Comparison of ENCODE assay signal across 9 cellular contexts in the genomic region with DNA sequence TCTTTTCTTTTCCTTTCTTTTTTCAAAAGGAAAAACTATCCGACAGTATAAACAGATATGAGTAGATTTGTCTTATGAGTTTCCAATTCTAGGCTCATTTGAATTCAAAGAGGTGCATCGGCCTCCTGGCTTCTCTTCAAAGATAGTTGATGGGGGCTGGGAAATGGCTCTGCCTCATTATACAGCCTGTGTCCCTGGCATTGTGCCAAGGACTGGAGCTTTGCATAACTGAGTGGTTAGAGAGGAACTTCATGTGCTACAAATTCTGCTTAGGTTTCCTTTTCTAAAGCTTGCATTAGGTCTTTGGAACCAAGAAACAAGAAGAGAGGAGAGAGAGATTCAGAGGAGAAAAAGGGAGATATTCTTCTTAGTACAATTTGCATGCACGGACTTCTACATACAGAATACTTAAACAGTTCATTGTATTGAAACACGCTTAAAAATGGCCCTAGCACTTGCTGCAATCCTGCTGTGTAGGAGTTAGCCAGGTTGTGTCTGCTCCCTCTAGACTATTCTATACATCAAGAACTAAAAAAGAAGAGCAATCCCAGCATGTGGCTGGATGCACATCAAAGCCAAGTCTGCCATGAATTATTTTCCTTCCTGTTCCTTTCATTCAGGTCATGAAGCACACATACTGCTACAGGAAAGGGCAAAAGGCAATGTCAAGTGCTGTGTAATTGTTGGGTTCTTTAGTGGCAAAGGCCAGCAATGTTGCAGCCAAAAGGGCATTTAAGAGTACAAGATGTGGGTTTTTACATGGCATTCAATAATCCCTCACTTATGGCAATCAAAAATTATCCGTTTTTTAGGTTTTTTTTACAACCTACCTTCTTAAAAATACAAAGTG.
A peak's percentile ranks its signal among the peaks of the same experiment; 100 is the strongest.
DNase-seq lines count a peak whose midpoint lies in the region; ATAC-seq and TF ChIP-seq lines count a peak whose summit lies in the region.
"Had no signal": no experiment of that assay in that cellular context is flagged by ENCODE, and none has a peak within 500 bp of the region (broad histone marks: within the 10 kb centered on the region; RNA-seq: fewer than 3 reads in every experiment).

No MANE protein-coding gene starts in this region.

- no peak for TF ChIP-seq POLR2A in breast epithelium (IDR thresholded peaks at IDR 0.05)

- peaks cover 0 to 7% of the 10 kb centered on the region in 2 donors for H3K4me1 ChIP-seq in breast epithelium

- peaks cover 2% of the 10 kb centered on the region for H3K36me3 Mint-ChIP-seq in mesothelial cell of epicardium
- H3K36me3 Mint-ChIP-seq in activated CD4-positive, alpha-beta T cell treated with anti-CD3 and anti-CD28 coated beads, Interleukin-2, amount 10 ng/mL, durations not matched to agents 7 days and 5 days (ENCODE audit: low read depth) = no peaks in the 10 kb centered on the region

- TF ChIP-seq CTCF in breast epithelium (IDR thresholded peaks at IDR 0.05) (no peak), mesothelial cell of epicardium (IDR thresholded peaks at IDR 0.05; ENCODE audit: unreplicated experiment) (no peak)

- H3K27me3 Mint-ChIP-seq in mesothelial cell of epicardium (ENCODE audit: low read depth) = no peaks in the 10 kb centered on the region
- peaks cover 22% of the 10 kb centered on the region for H3K27me3 Mint-ChIP-seq in activated CD4-positive, alpha-beta T cell treated with anti-CD3 and anti-CD28 coated beads, Interleukin-2, amount 10 ng/mL, durations not matched to agents 7 days and 5 days

- H3K9me3 ChIP-seq in breast epithelium = no peaks in the 10 kb centered on the region

- H3K27ac Mint-ChIP-seq in mesothelial cell of epicardium = peak overlapping the region; percentile 78
- H3K27ac Mint-ChIP-seq in activated CD4-positive, alpha-beta T cell treated with anti-CD3 and anti-CD28 coated beads, Interleukin-2, amount 10 ng/mL, durations not matched to agents 7 days and 5 days = no peak overlapping the region

- peaks cover 41% of the 10 kb centered on the region for H3K4me1 Mint-ChIP-seq in mesothelial cell of epicardium
- H3K4me1 Mint-ChIP-seq in activated CD4-positive, alpha-beta T cell treated with anti-CD3 and anti-CD28 coated beads, Interleukin-2, amount 10 ng/mL, durations not matched to agents 7 days and 5 days = no peaks in the 10 kb centered on the region

- intact Hi-C loops in breast epithelium (cut with DNase I; ENCODE audit: low total_unique reads) = no loop called here

- H3K27me3 ChIP-seq in breast epithelium = no peaks in the 10 kb centered on the region

- DNase-seq in activated CD4-positive, alpha-beta T cell treated with anti-CD3 and anti-CD28 coated beads for 48 hours = peak; percentile 6
- no peak for DNase-seq in activated CD4-positive, alpha-beta T cell treated with anti-CD3 and anti-CD28 coated beads, Interleukin-2, amount 50 U/mL, for 48 hours
- peak; percentile 39 for DNase-seq in NCI-H2227 (lab: John Stamatoyannopoulos, UW; ENCODE audit: unreplicated experiment)
- peak; percentile 44 to 53 for DNase-seq in breast epithelium (ENCODE audit: low spot score in 2 of 2)
- peak; percentile 54 to 57 for DNase-seq in mesothelial cell of epicardium (ENCODE audit: low spot score in 2 of 2, unreplicated experiment in 2 of 2)
- DNase-seq in islet precursor cell = no peak
- DNase-seq in activated CD4-positive, alpha-beta T cell treated with anti-CD3 and anti-CD28 coated beads, Interleukin-2, amount 10 ng/mL, durations not matched to agents 7 days and 5 days = no peak

- ATAC-seq in HG03039 (IDR thresholded peaks at IDR 0.05; ENCODE audit: unreplicated experiment) = peak; percentile 75

- peak overlapping the region; percentile 0 for H3K4me3 Mint-ChIP-seq in mesothelial cell of epicardium
- H3K4me3 Mint-ChIP-seq in activated CD4-positive, alpha-beta T cell treated with anti-CD3 and anti-CD28 coated beads, Interleukin-2, amount 10 ng/mL, durations not matched to agents 7 days and 5 days = no peak overlapping the region

- POLR2A ChIA-PET in activated CD4-positive, alpha-beta T cell treated with anti-CD3 and anti-CD28 coated beads, Interleukin-2, amount 10 ng/mL, durations not matched to agents 7 days and 5 days (lab: Charles Lee) = no interaction called here

- H3K36me3 ChIP-seq in breast epithelium = no peaks in the 10 kb centered on the region

- CTCF ChIA-PET in activated CD4-positive, alpha-beta T cell treated with anti-CD3 and anti-CD28 coated beads, Interleukin-2, amount 10 ng/mL, durations not matched to agents 7 days and 5 days (lab: Charles Lee) = no interaction called here

- H3K4me3 ChIP-seq in breast epithelium = no peak overlapping the region

- peaks cover 15% of the 10 kb centered on the region for H3K9me3 Mint-ChIP-seq in mesothelial cell of epicardium
- no peaks in the 10 kb centered on the region for H3K9me3 Mint-ChIP-seq in activated CD4-positive, alpha-beta T cell treated with anti-CD3 and anti-CD28 coated beads, Interleukin-2, amount 10 ng/mL, durations not matched to agents 7 days and 5 days

- H3K27ac ChIP-seq in breast epithelium = no peak overlapping the region
- H3K27ac ChIP-seq: C4-2B had no signal

Comparison
In these comparisons a context has a peak if more than half of its experiments do, and no peak if none do; other contexts are left out.
1. DNase-seq: peak in activated CD4-positive, alpha-beta T cell treated with anti-CD3 and anti-CD28 coated beads for 48 hours (single experiment), NCI-H2227 (single experiment), breast epithelium (2 of 2) and mesothelial cell of epicardium (2 of 2); none in activated CD4-positive, alpha-beta T cell treated with anti-CD3 and anti-CD28 coated beads, Interleukin-2, amount 50 U/mL, for 48 hours (0 of 2), islet precursor cell (single experiment) and activated CD4-positive, alpha-beta T cell treated with anti-CD3 and anti-CD28 coated beads, Interleukin-2, amount 10 ng/mL, durations not matched to agents 7 days and 5 days (single experiment).